In genomic region chr5:34491251-34491620, GRCh38 we compare ENCODE assay signal across 16 cellular contexts.
DNase-seq lines count a peak whose midpoint lies in the region; ATAC-seq, FAIRE-seq and TF ChIP-seq lines count a peak whose summit lies in the region.
"Had no signal": no experiment of that assay in that cellular context is flagged by ENCODE, and none has a peak within 500 bp of the region (broad histone marks: within the 10 kb centered on the region; RNA-seq: fewer than 3 reads in every experiment).

No MANE protein-coding gene starts in this region.

- H2BK5ac ChIP-seq in IMR-90 (ENCODE audit: low read depth, low read length, poor library complexity, severe bottlenecking) (peak overlapping the region; percentile 81), neuronal stem cell (ENCODE audit: low read length) (no peak overlapping the region)

- dilution Hi-C loops in IMR-90 (cut with HindIII; ENCODE audit: low sequenced_read_pairs, unreplicated experiment): no loop called here

- H4K91ac ChIP-seq in IMR-90 (ENCODE audit: insufficient read depth, low read depth, low read length) (peak overlapping the region; percentile 49), neuronal stem cell (ENCODE audit: low read depth, low read length, poor library complexity) (no peak overlapping the region)

- intact Hi-C loops in Caco-2 (cut with micrococcal nuclease; ENCODE audit: unreplicated experiment): no loop called here
- intact Hi-C loops in IMR-90 (cut with micrococcal nuclease): loop anchor here (1.0 kb wide), 1 partner anchor 165 kb away; the partner anchor contains the start of gene RAI14

- H2AFZ ChIP-seq in IMR-90 (replicated peaks; ENCODE audit: low read length, poor library complexity) (peak overlapping the region; percentile 52), neuronal stem cell (ENCODE audit: low read length) (peak overlapping the region; percentile 89)

- H2AK9ac ChIP-seq in IMR-90 (replicated peaks; ENCODE audit: low read depth, low read length, poor library complexity): no peak overlapping the region

- CTCF ChIA-PET in Caco-2 (lab: Charles Lee) (no interaction called here), IMR-90 (lab: Yijun Ruan, JAX) (interaction anchor here (0.6 kb wide), 1 partner anchor 407 kb away, joined by 3 read pairs; no protein-coding TSS in a partner anchor)

- POLR2A ChIA-PET in Caco-2 (lab: Charles Lee): no interaction called here
- POLR2A ChIA-PET in IMR-90 (lab: Charles Lee; ENCODE audit: unreplicated experiment): interaction anchor here (0.6 kb wide), 1 partner anchor 163 kb away, joined by 3 read pairs; no protein-coding TSS in a partner anchor

- H3K79me1 ChIP-seq in IMR-90 (ENCODE audit: low read depth in 1 of 2, low read length in 2 of 2): peaks cover 3 to 31% of the 10 kb centered on the region in 2 experiments; a peak in 2 of 4 replicates
- no peaks in the 10 kb centered on the region for H3K79me1 ChIP-seq in neuronal stem cell (ENCODE audit: low read depth, low read length)

- H3K27ac ChIP-seq in IMR-90 (ENCODE audit: insufficient read depth, low read length) (peak overlapping the region; percentile 41; the same call in 1 of the 2 replicates), coronary artery (peak overlapping the region; percentile 74 to 77), neuronal stem cell (replicated peaks; ENCODE audit: low read length) (no peak overlapping the region), substantia nigra (ENCODE audit: low read depth, low read length, poor library complexity, severe bottlenecking) (no peak overlapping the region)
- no peak overlapping the region for H3K27ac ChIP-seq in effector memory CD4-positive, alpha-beta T cell (ENCODE audit: insufficient read depth, low read length, poor library complexity, severe bottlenecking)
- H3K27ac ChIP-seq: KMS-11 had no signal

- H4K8ac ChIP-seq in IMR-90 (ENCODE audit: low read depth in 2 of 2, low read length in 2 of 2): peak overlapping the region; percentile 38 to 88
- H4K8ac ChIP-seq in neuronal stem cell (ENCODE audit: low read depth, low read length): no peak overlapping the region

- peak overlapping the region; percentile 84; the same call in 1 of the 2 replicates for H2AK5ac ChIP-seq in IMR-90 (ENCODE audit: low read depth, low read length)
- no peak overlapping the region for H2AK5ac ChIP-seq in neuronal stem cell (ENCODE audit: low read depth, low read length)

- in situ Hi-C loops in IMR-90 (cut with MboI; ENCODE audit: low sequenced_read_pairs): no loop called here

- H3K4ac ChIP-seq in IMR-90 (ENCODE audit: low read depth, low read length): peak overlapping the region; percentile 84
- H3K4ac ChIP-seq in neuronal stem cell (ENCODE audit: low read length): no peak overlapping the region

- peak overlapping the region; percentile 92 for H3K18ac ChIP-seq in IMR-90 (ENCODE audit: low read depth, low read length)
- peak overlapping the region; percentile 6 for H3K18ac ChIP-seq in neuronal stem cell (ENCODE audit: low read length)

- DNase-seq in Caco-2 (no peak), IMR-90 (peak; percentile 44), coronary artery (ENCODE audit: low spot score) (no peak), neuronal stem cell (ENCODE audit: low spot score) (no peak), glomerular visceral epithelial cell (ENCODE audit: extremely low spot score) (no peak), GM19239 (ENCODE audit: insufficient read length, low spot score) (no peak), substantia nigra (lab: John Stamatoyannopoulos, UW) (no peak)
- DNase-seq in effector memory CD4-positive, alpha-beta T cell: no peak
- DNase-seq: activated CD4-positive, alpha-beta T cell treated with anti-CD3 and anti-CD28 coated beads, Interleukin-2, amount 50 U/mL, for 1 hour; CD8-positive, alpha-beta T cell; hippocampal formation; NCI-H146; stimulated activated CD4-positive, alpha-beta T cell treated with anti-CD3 and anti-CD28 coated beads, Interleukin-1b, Interleukin-23, amount 100 ng/mL, for 48 hours had no signal

- H3K36me3 ChIP-seq in Caco-2 (ENCODE audit: control insufficient read depth, insufficient read depth, low read length): no peaks in the 10 kb centered on the region
- no peaks in the 10 kb centered on the region for H3K36me3 ChIP-seq in IMR-90 (ENCODE audit: control insufficient read depth, insufficient read depth, low read length)
- no peaks in the 10 kb centered on the region for H3K36me3 ChIP-seq in neuronal stem cell (replicated peaks in 1 of 2; ENCODE audit: control insufficient read depth in 2 of 2, insufficient read depth in 2 of 2, low read length in 2 of 2)
- H3K36me3 ChIP-seq in effector memory CD4-positive, alpha-beta T cell (ENCODE audit: control insufficient read depth, insufficient read depth, low read length): no peaks in the 10 kb centered on the region

- H3K4me3 Mint-ChIP-seq in Caco-2 (ENCODE audit: unreplicated experiment): no peak overlapping the region
- H3K4me3 Mint-ChIP-seq: CD8-positive, alpha-beta T cell had no signal

- H3K23ac ChIP-seq in IMR-90 (ENCODE audit: low read depth, low read length): peak overlapping the region; percentile 77
- no peak overlapping the region for H3K23ac ChIP-seq in neuronal stem cell (ENCODE audit: low read depth, low read length, poor library complexity)

- 30% methylated on average over 5 of the region's 6 CpGs; no CpG with 5 or more reads in 1 of the 2 experiments for WGBS in IMR-90 (ENCODE audit: extremely low coverage in 2 of 2, insufficient read length in 1 of 2), 2 experiments
- WGBS in neuronal stem cell (ENCODE audit: extremely low coverage in 2 of 2, insufficient read length in 2 of 2, insufficient replicate concordance in 1 of 2), 2 donors: no CpG with 5 or more reads among the region's 6 CpGs

- H2BK120ac ChIP-seq in IMR-90 (ENCODE audit: low read depth, low read length): peak overlapping the region; percentile 92; the same call in 1 of the 2 replicates
- H2BK120ac ChIP-seq in neuronal stem cell (ENCODE audit: low read depth, low read length): no peak overlapping the region

- no peaks in the 10 kb centered on the region for H3K9me3 ChIP-seq in Caco-2
- peaks cover 3% of the 10 kb centered on the region; the same call in 1 of the 2 replicates for H3K9me3 ChIP-seq in IMR-90 (ENCODE audit: control insufficient read depth, insufficient read depth, low read length)
- H3K9me3 ChIP-seq in neuronal stem cell (replicated peaks in 1 of 2; ENCODE audit: control insufficient read depth in 2 of 2, insufficient read depth in 1 of 2, low read depth in 1 of 2, low read length in 2 of 2): no peaks in the 10 kb centered on the region
- H3K9me3 ChIP-seq in effector memory CD4-positive, alpha-beta T cell (ENCODE audit: control insufficient read depth, low read length): no peaks in the 10 kb centered on the region

- peak overlapping the region; percentile 35; the same call in 1 of the 3 replicates for H2BK15ac ChIP-seq in IMR-90 (ENCODE audit: low read depth, low read length)
- H2BK15ac ChIP-seq in neuronal stem cell (ENCODE audit: low read length): no peak overlapping the region

- peak overlapping the region; percentile 70; the same call in 1 of the 2 replicates for H2BK20ac ChIP-seq in IMR-90 (ENCODE audit: low read depth, low read length)

- H3K27ac Mint-ChIP-seq in Caco-2 (ENCODE audit: unreplicated experiment): peak overlapping the region; percentile 64
- H3K27ac Mint-ChIP-seq: CD8-positive, alpha-beta T cell had no signal

- peak overlapping the region; percentile 89 for H3K14ac ChIP-seq in IMR-90 (replicated peaks; ENCODE audit: low read depth, low read length)
- H3K14ac ChIP-seq in neuronal stem cell (ENCODE audit: low read length): no peak overlapping the region

- BruUV-seq in Caco-2 (replicated peaks; lab: Mats Ljungman, UMichigan): no TSS peak
- no TSS peak for BruUV-seq in IMR-90 (replicated peaks; lab: Mats Ljungman, UMichigan)

- H3K4me2 ChIP-seq in IMR-90 (ENCODE audit: low read depth, low read length) (peak overlapping the region; percentile 50), neuronal stem cell (ENCODE audit: insufficient read depth, low read length, poor library complexity, severe bottlenecking) (no peak overlapping the region)
- H3K4me2 ChIP-seq: KMS-11 had no signal

- peaks cover 20% of the 10 kb centered on the region for H3K9me1 ChIP-seq in IMR-90 (ENCODE audit: insufficient read depth, low read length)

- no peak for FAIRE-seq in GM19239 (lab: Jason Lieb, UNC)
- FAIRE-seq: bronchial epithelial cell, endothelial cell of umbilical vein had no signal

- no peak overlapping the region for H3K4me3 ChIP-seq in Caco-2 (ENCODE audit: low read depth, low read length)
- no peak overlapping the region for H3K4me3 ChIP-seq in IMR-90 (ENCODE audit: insufficient read depth, low read depth, low read length)
- H3K4me3 ChIP-seq in coronary artery: no peak overlapping the region
- peak overlapping the region in 1 of 2 donors; percentile 48 for H3K4me3 ChIP-seq in neuronal stem cell (ENCODE audit: low read length in 2 of 2)
- H3K4me3 ChIP-seq in effector memory CD4-positive, alpha-beta T cell (ENCODE audit: insufficient read depth, low read depth, low read length, poor library complexity, severe bottlenecking): no peak overlapping the region

- peak; percentile 40 for ATAC-seq in IMR-90 (ENCODE audit: low read depth)
- ATAC-seq: CD8-positive, alpha-beta T cell had no signal

- peaks cover 52% of the 10 kb centered on the region for H3K4me1 Mint-ChIP-seq in Caco-2 (ENCODE audit: low read depth, unreplicated experiment)

- peaks cover 32% of the 10 kb centered on the region for H3K4me1 ChIP-seq in Caco-2
- peaks cover 28% of the 10 kb centered on the region for H3K4me1 ChIP-seq in IMR-90 (ENCODE audit: control insufficient read depth, insufficient read depth, low read length)
- H3K4me1 ChIP-seq in neuronal stem cell (ENCODE audit: control insufficient read depth in 2 of 2, insufficient read depth in 1 of 2, low read depth in 1 of 2, low read length in 2 of 2): peaks cover 9 to 11% of the 10 kb centered on the region in 2 donors
- no peaks in the 10 kb centered on the region for H3K4me1 ChIP-seq in effector memory CD4-positive, alpha-beta T cell (ENCODE audit: control insufficient read depth, insufficient read depth, low read length, poor library complexity, severe bottlenecking)

- peak overlapping the region; percentile 37; the same call in 1 of the 2 replicates for H3K56ac ChIP-seq in IMR-90 (ENCODE audit: extremely low read depth, insufficient read depth, low read length)

- H3K27me3 Mint-ChIP-seq in Caco-2 (ENCODE audit: insufficient read depth, unreplicated experiment): no peaks in the 10 kb centered on the region

- no peaks in the 10 kb centered on the region for H3K9me3 Mint-ChIP-seq in Caco-2 (ENCODE audit: unreplicated experiment)
- H3K9me3 Mint-ChIP-seq: CD8-positive, alpha-beta T cell had no signal

- H3K9ac ChIP-seq in IMR-90 (ENCODE audit: low read depth, low read length) (no peak overlapping the region), neuronal stem cell (ENCODE audit: low read depth, low read length, poor library complexity) (no peak overlapping the region)
- H3K9ac ChIP-seq: KMS-11 had no signal

- peak overlapping the region; percentile 89 for H4K5ac ChIP-seq in IMR-90 (ENCODE audit: low read depth, low read length)

- TF ChIP-seq CTCF in Caco-2 (IDR thresholded peaks at IDR 0.05; ENCODE audit: insufficient read depth in 1 of 2, low read depth in 1 of 2, low read length in 1 of 2, severe bottlenecking in 1 of 2, unreplicated experiment in 1 of 2) (no peak), IMR-90 (conservative IDR thresholded peaks at IDR 0.05; ENCODE audit: low read depth, low read length) (no peak), coronary artery (IDR thresholded peaks at IDR 0.05) (no peak)

- peaks cover 14% of the 10 kb centered on the region for H3K36me3 Mint-ChIP-seq in Caco-2 (ENCODE audit: insufficient read depth, unreplicated experiment)
- H3K36me3 Mint-ChIP-seq: CD8-positive, alpha-beta T cell had no signal

- TF ChIP-seq RAD21 in IMR-90 (IDR thresholded peaks at IDR 0.05; ENCODE audit: low read length): no peak

- no peaks in the 10 kb centered on the region for H3K27me3 ChIP-seq in Caco-2 (replicated peaks; ENCODE audit: control insufficient read depth, insufficient read depth, low read length)
- no peaks in the 10 kb centered on the region for H3K27me3 ChIP-seq in IMR-90 (ENCODE audit: control insufficient read depth, insufficient read depth, low read length)
- H3K27me3 ChIP-seq in neuronal stem cell (ENCODE audit: control insufficient read depth in 3 of 3, insufficient read depth in 3 of 3, low read depth in 1 of 3, low read length in 3 of 3): no peaks in the 10 kb centered on the region
- H3K27me3 ChIP-seq in effector memory CD4-positive, alpha-beta T cell (replicated peaks; ENCODE audit: control insufficient read depth, insufficient read depth, low read length, poor library complexity, severe bottlenecking): no peaks in the 10 kb centered on the region

- TF ChIP-seq POLR2A in IMR-90 (IDR thresholded peaks at IDR 0.05; ENCODE audit: low read depth, low read length): no peak

- H4K20me1 ChIP-seq in IMR-90 (ENCODE audit: insufficient read depth, low read length): no peaks in the 10 kb centered on the region

- no peak overlapping the region for H2BK12ac ChIP-seq in neuronal stem cell (ENCODE audit: low read length)

Comparison
In these comparisons a context has a peak if more than half of its experiments do, and no peak if none do; other contexts are left out.
1. H3K27ac ChIP-seq: peak in IMR-90 (single experiment) and coronary artery (2 of 2); none in neuronal stem cell (single experiment), substantia nigra (single experiment) and effector memory CD4-positive, alpha-beta T cell (single experiment).